Comparison of ENCODE assay signal across 2 cellular contexts in the genomic region with DNA sequence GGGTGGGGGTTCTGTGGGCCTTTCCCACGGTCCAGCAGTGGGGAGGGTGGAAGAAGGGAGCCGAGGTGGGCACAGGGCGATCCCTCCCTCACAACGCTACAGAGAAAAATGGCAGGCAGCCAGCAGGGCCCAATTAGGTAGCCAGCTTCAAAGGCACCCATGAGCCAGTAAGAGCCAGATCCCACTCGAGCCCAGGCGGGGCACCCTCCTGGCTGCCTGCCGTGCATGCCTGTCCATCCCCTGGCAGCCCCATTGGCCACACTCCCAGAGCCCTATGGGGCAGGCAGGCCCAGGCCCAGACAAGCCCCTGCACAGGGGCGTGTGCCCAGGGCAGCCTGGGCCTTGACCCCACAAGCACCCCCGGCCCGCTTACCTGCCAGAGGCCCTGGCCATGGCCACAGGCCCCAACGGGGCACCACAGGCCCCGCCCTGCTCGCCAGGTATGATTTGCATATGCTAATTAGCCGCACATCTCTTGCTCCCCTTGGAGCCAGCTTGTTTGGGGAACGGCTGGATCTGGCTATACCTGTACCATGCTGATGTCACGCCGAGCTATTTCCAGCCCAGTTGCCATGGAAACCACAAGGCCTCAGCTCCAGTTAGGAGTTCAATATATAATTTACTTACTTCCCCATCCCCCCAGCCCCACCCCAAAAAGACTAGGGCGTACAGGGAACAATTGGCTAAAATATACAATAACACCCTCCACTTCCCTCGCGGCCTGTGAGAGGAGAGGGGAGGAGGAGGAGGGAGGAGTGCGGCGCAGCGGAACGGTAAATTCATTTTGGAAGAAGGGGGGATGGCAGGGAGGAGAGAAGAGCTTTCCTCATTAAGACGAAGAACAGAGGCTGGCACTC.
TF ChIP-seq lines count a peak whose summit lies in the region.

No MANE protein-coding gene starts in this region.

TF ChIP-seq in HEK293, 187 proteins besides CTCF, POLR2A, EP300 and RAD21 (continued from another document and continues in another):
- TF ChIP-seq, protein P1, sequence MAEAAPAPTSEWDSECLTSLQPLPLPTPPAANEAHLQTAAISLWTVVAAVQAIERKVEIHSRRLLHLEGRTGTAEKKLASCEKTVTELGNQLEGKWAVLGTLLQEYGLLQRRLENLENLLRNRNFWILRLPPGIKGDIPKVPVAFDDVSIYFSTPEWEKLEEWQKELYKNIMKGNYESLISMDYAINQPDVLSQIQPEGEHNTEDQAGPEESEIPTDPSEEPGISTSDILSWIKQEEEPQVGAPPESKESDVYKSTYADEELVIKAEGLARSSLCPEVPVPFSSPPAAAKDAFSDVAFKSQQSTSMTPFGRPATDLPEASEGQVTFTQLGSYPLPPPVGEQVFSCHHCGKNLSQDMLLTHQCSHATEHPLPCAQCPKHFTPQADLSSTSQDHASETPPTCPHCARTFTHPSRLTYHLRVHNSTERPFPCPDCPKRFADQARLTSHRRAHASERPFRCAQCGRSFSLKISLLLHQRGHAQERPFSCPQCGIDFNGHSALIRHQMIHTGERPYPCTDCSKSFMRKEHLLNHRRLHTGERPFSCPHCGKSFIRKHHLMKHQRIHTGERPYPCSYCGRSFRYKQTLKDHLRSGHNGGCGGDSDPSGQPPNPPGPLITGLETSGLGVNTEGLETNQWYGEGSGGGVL (tag by site-specific recombination; IDR thresholded peaks at IDR 0.05), result peak; percentile 44; the same call in 1 of the 2 replicates
- TF ChIP-seq, protein P2, sequence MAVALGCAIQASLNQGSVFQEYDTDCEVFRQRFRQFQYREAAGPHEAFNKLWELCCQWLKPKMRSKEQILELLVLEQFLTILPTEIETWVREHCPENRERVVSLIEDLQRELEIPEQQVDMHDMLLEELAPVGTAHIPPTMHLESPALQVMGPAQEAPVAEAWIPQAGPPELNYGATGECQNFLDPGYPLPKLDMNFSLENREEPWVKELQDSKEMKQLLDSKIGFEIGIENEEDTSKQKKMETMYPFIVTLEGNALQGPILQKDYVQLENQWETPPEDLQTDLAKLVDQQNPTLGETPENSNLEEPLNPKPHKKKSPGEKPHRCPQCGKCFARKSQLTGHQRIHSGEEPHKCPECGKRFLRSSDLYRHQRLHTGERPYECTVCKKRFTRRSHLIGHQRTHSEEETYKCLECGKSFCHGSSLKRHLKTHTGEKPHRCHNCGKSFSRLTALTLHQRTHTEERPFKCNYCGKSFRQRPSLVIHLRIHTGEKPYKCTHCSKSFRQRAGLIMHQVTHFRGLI (tag by site-specific recombination; IDR thresholded peaks at IDR 0.05), result peak; percentile 71
- TF ChIP-seq ZNF366 (tag by site-specific recombination; conservative IDR thresholded peaks at IDR 0.05) (peak; percentile 41; the same call in 1 of the 2 replicates), ZNF24 (tag by site-specific recombination; IDR thresholded peaks at IDR 0.05) (no peak), ZNF777 (tag by site-specific recombination; IDR thresholded peaks at IDR 0.05; ENCODE audit: borderline replicate concordance) (no peak), ZIC2 (tag by site-specific recombination; IDR thresholded peaks at IDR 0.05) (peak; percentile 48; the same call in 1 of the 2 replicates), ZFHX2 (tag by site-specific recombination; conservative IDR thresholded peaks at IDR 0.05) (no peak), KLF1 (tag by site-specific recombination; IDR thresholded peaks at IDR 0.05) (peak; percentile 56; the same call in 1 of the 2 replicates), ZNF202 (tag by site-specific recombination; IDR thresholded peaks at IDR 0.05; ENCODE audit: borderline replicate concordance) (no peak), ZNF423 (tag by site-specific recombination; IDR thresholded peaks at IDR 0.05) (0 out of 2 replicates have a peak, but pooled peaks have one; percentile 48), ZNF629 (tag by site-specific recombination; IDR thresholded peaks at IDR 0.05) (no peak), ZNF248 (tag by site-specific recombination; IDR thresholded peaks at IDR 0.05) (no peak), ZNF426 (tag by site-specific recombination; IDR thresholded peaks at IDR 0.05) (no peak), GLIS2 (tag by site-specific recombination; IDR thresholded peaks at IDR 0.05) (peak; percentile 40; the same call in 1 of the 2 replicates), ZNF155 (tag by site-specific recombination; IDR thresholded peaks at IDR 0.05) (no peak), ZNF658 (tag by site-specific recombination; IDR thresholded peaks at IDR 0.05) (no peak), WT1 (tag by site-specific recombination; IDR thresholded peaks at IDR 0.05) (peak; percentile 87), ZNF830 (tag by site-specific recombination; IDR thresholded peaks at IDR 0.05; ENCODE audit: low read depth) (no peak), FEZF1 (tag by site-specific recombination; IDR thresholded peaks at IDR 0.05) (no peak), KLF10 (tag by site-specific recombination; IDR thresholded peaks at IDR 0.05) (no peak), ZNF341 (tag by site-specific recombination; IDR thresholded peaks at IDR 0.05; ENCODE audit: low read depth) (peak; percentile 96)
- TF ChIP-seq, protein P3, sequence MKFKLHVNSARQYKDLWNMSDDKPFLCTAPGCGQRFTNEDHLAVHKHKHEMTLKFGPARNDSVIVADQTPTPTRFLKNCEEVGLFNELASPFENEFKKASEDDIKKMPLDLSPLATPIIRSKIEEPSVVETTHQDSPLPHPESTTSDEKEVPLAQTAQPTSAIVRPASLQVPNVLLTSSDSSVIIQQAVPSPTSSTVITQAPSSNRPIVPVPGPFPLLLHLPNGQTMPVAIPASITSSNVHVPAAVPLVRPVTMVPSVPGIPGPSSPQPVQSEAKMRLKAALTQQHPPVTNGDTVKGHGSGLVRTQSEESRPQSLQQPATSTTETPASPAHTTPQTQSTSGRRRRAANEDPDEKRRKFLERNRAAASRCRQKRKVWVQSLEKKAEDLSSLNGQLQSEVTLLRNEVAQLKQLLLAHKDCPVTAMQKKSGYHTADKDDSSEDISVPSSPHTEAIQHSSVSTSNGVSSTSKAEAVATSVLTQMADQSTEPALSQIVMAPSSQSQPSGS (tag by site-specific recombination; IDR thresholded peaks at IDR 0.05; ENCODE audit: low read depth), result no peak
- TF ChIP-seq, protein P4, sequence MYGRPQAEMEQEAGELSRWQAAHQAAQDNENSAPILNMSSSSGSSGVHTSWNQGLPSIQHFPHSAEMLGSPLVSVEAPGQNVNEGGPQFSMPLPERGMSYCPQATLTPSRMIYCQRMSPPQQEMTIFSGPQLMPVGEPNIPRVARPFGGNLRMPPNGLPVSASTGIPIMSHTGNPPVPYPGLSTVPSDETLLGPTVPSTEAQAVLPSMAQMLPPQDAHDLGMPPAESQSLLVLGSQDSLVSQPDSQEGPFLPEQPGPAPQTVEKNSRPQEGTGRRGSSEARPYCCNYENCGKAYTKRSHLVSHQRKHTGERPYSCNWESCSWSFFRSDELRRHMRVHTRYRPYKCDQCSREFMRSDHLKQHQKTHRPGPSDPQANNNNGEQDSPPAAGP (tag by site-specific recombination; IDR thresholded peaks at IDR 0.05), result peak; percentile 12
- TF ChIP-seq, protein P5, sequence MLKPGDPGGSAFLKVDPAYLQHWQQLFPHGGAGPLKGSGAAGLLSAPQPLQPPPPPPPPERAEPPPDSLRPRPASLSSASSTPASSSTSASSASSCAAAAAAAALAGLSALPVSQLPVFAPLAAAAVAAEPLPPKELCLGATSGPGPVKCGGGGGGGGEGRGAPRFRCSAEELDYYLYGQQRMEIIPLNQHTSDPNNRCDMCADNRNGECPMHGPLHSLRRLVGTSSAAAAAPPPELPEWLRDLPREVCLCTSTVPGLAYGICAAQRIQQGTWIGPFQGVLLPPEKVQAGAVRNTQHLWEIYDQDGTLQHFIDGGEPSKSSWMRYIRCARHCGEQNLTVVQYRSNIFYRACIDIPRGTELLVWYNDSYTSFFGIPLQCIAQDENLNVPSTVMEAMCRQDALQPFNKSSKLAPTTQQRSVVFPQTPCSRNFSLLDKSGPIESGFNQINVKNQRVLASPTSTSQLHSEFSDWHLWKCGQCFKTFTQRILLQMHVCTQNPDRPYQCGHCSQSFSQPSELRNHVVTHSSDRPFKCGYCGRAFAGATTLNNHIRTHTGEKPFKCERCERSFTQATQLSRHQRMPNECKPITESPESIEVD (tag by site-specific recombination; IDR thresholded peaks at IDR 0.05), result no peak

TF ChIP-seq in H1, 55 proteins besides CTCF, POLR2A, EP300 and RAD21 (continued from another document):
- TF ChIP-seq, protein P6, sequence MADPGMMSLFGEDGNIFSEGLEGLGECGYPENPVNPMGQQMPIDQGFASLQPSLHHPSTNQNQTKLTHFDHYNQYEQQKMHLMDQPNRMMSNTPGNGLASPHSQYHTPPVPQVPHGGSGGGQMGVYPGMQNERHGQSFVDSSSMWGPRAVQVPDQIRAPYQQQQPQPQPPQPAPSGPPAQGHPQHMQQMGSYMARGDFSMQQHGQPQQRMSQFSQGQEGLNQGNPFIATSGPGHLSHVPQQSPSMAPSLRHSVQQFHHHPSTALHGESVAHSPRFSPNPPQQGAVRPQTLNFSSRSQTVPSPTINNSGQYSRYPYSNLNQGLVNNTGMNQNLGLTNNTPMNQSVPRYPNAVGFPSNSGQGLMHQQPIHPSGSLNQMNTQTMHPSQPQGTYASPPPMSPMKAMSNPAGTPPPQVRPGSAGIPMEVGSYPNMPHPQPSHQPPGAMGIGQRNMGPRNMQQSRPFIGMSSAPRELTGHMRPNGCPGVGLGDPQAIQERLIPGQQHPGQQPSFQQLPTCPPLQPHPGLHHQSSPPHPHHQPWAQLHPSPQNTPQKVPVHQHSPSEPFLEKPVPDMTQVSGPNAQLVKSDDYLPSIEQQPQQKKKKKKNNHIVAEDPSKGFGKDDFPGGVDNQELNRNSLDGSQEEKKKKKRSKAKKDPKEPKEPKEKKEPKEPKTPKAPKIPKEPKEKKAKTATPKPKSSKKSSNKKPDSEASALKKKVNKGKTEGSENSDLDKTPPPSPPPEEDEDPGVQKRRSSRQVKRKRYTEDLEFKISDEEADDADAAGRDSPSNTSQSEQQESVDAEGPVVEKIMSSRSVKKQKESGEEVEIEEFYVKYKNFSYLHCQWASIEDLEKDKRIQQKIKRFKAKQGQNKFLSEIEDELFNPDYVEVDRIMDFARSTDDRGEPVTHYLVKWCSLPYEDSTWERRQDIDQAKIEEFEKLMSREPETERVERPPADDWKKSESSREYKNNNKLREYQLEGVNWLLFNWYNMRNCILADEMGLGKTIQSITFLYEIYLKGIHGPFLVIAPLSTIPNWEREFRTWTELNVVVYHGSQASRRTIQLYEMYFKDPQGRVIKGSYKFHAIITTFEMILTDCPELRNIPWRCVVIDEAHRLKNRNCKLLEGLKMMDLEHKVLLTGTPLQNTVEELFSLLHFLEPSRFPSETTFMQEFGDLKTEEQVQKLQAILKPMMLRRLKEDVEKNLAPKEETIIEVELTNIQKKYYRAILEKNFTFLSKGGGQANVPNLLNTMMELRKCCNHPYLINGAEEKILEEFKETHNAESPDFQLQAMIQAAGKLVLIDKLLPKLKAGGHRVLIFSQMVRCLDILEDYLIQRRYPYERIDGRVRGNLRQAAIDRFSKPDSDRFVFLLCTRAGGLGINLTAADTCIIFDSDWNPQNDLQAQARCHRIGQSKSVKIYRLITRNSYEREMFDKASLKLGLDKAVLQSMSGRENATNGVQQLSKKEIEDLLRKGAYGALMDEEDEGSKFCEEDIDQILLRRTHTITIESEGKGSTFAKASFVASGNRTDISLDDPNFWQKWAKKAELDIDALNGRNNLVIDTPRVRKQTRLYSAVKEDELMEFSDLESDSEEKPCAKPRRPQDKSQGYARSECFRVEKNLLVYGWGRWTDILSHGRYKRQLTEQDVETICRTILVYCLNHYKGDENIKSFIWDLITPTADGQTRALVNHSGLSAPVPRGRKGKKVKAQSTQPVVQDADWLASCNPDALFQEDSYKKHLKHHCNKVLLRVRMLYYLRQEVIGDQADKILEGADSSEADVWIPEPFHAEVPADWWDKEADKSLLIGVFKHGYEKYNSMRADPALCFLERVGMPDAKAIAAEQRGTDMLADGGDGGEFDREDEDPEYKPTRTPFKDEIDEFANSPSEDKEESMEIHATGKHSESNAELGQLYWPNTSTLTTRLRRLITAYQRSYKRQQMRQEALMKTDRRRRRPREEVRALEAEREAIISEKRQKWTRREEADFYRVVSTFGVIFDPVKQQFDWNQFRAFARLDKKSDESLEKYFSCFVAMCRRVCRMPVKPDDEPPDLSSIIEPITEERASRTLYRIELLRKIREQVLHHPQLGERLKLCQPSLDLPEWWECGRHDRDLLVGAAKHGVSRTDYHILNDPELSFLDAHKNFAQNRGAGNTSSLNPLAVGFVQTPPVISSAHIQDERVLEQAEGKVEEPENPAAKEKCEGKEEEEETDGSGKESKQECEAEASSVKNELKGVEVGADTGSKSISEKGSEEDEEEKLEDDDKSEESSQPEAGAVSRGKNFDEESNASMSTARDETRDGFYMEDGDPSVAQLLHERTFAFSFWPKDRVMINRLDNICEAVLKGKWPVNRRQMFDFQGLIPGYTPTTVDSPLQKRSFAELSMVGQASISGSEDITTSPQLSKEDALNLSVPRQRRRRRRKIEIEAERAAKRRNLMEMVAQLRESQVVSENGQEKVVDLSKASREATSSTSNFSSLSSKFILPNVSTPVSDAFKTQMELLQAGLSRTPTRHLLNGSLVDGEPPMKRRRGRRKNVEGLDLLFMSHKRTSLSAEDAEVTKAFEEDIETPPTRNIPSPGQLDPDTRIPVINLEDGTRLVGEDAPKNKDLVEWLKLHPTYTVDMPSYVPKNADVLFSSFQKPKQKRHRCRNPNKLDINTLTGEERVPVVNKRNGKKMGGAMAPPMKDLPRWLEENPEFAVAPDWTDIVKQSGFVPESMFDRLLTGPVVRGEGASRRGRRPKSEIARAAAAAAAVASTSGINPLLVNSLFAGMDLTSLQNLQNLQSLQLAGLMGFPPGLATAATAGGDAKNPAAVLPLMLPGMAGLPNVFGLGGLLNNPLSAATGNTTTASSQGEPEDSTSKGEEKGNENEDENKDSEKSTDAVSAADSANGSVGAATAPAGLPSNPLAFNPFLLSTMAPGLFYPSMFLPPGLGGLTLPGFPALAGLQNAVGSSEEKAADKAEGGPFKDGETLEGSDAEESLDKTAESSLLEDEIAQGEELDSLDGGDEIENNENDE (IDR thresholded peaks at IDR 0.05; ENCODE audit: insufficient replicate concordance, low read length), result no peak
- TF ChIP-seq NANOG (IDR thresholded peaks at IDR 0.05; ENCODE audit: insufficient read depth, low read depth, low read length, poor library complexity, severe bottlenecking), result no peak
- TF ChIP-seq, protein P3 (IDR thresholded peaks at IDR 0.05; ENCODE audit: low read length), result no peak
- TF ChIP-seq YY1 (IDR thresholded peaks at IDR 0.05; ENCODE audit: low read depth, low read length), result no peak
- TF ChIP-seq SIN3A (conservative IDR thresholded peaks at IDR 0.05 in 1 of 2, IDR thresholded peaks at IDR 0.05 in 1 of 2; ENCODE audit: low read depth in 1 of 2, low read length in 2 of 2), result no peak
- no peak for TF ChIP-seq KDM5A (IDR thresholded peaks at IDR 0.05; ENCODE audit: low read length)
- TF ChIP-seq POLR2AphosphoS5 (IDR thresholded peaks at IDR 0.05; ENCODE audit: low read depth, low read length), result no peak
- TF ChIP-seq CTBP2 (IDR thresholded peaks at IDR 0.05; ENCODE audit: borderline replicate concordance, insufficient read depth, insufficient read length, low read length), result no peak
